ENCODE assay signal across 22 cellular contexts in genomic region chr21:42632336-42632751, GRCh38.
"Had no signal": no experiment of that assay in that cellular context is flagged by ENCODE, and none has a peak within 500 bp of the region (broad histone marks: within the 10 kb centered on the region; RNA-seq: fewer than 3 reads in every experiment).

No MANE protein-coding gene starts in this region.

- H3K4me1 ChIP-seq: colonic mucosa had no signal

- H3K27ac ChIP-seq: colonic mucosa, esophagus muscularis mucosa had no signal

- ATAC-seq: activated CD8-positive, alpha-beta memory T cell treated with anti-CD3 and anti-CD28 coated beads, Interleukin-2, amount 10 ng/mL, durations not matched to agents 7 days and 5 days; activated naive CD8-positive, alpha-beta T cell treated with anti-CD3 and anti-CD28 coated beads, Interleukin-2, amount 50 U/mL, for 24 hours; activated T-helper 17 cell treated with anti-CD3 and anti-CD28 coated beads, Interleukin-2, amount 50 U/mL, for 72 hours had no signal

- H3K27me3 Mint-ChIP-seq: activated naive CD4-positive, alpha-beta T cell treated with anti-CD3 and anti-CD28 coated beads, Interleukin-2, amount 10 ng/mL, durations not matched to agents 7 days and 5 days; activated naive CD8-positive, alpha-beta T cell treated with anti-CD3 and anti-CD28 coated beads, Interleukin-2, amount 50 U/mL, for 24 hours; activated T-helper 17 cell treated with anti-CD3 and anti-CD28 coated beads, Interleukin-2, amount 50 U/mL, for 72 hours; stimulated activated naive CD8-positive, alpha-beta T cell treated with anti-CD3 and anti-CD28 coated beads, Interleukin-15, Interleukin-2, amounts not matched to agents 100 ng/mL and 50 ng/mL, for 24 hours had no signal

- H3K27me3 ChIP-seq: colonic mucosa, esophagus muscularis mucosa had no signal

- DNase-seq: activated CD4-positive, alpha-beta memory T cell treated with anti-CD3 and anti-CD28 coated beads, Interleukin-2, amount 10 ng/mL, durations not matched to agents 7 days and 5 days; activated CD4-positive, alpha-beta T cell treated with anti-CD3 and anti-CD28 coated beads for 48 hours; activated CD4-positive, CD25-positive, alpha-beta regulatory T cell; activated CD8-positive, alpha-beta memory T cell treated with anti-CD3 and anti-CD28 coated beads, Interleukin-2, amount 10 ng/mL, durations not matched to agents 7 days and 5 days; activated naive CD8-positive, alpha-beta T cell treated with anti-CD3 and anti-CD28 coated beads, Interleukin-2, amount 50 U/mL, for 24 hours; anterior cingulate cortex; central memory CD4-positive, alpha-beta T cell; colonic mucosa; immature natural killer cell; midbrain; SK-N-SH; stimulated activated CD4-positive, alpha-beta T cell treated with anti-CD3 and anti-CD28 coated beads, Interleukin-15, amount 100 ng/mL, for 24 hours; stimulated activated CD4-positive, alpha-beta T cell treated with anti-CD3 and anti-CD28 coated beads, Interleukin-2, amount 100 ng/mL, for 48 hours; trophoblast cell had no signal

- H3K9me3 Mint-ChIP-seq: activated CD4-positive, alpha-beta memory T cell treated with anti-CD3 and anti-CD28 coated beads, Interleukin-2, amount 10 ng/mL, durations not matched to agents 7 days and 5 days; activated naive CD4-positive, alpha-beta T cell treated with anti-CD3 and anti-CD28 coated beads, Interleukin-2, amount 10 ng/mL, durations not matched to agents 7 days and 5 days; activated naive CD8-positive, alpha-beta T cell treated with anti-CD3 and anti-CD28 coated beads, Interleukin-2, amount 50 U/mL, for 24 hours; activated T-helper 17 cell treated with anti-CD3 and anti-CD28 coated beads, Interleukin-2, amount 50 U/mL, for 72 hours; immature natural killer cell; stimulated activated naive CD8-positive, alpha-beta T cell treated with anti-CD3 and anti-CD28 coated beads, Interleukin-15, Interleukin-2, amounts not matched to agents 100 ng/mL and 50 ng/mL, for 24 hours; T-helper 2 cell treated with Interferon-gamma antibody and Interleukin-4, amounts not matched to agents 5 μg/mL and 100 μg/mL, for 36 hours had no signal

- H3K4me3 Mint-ChIP-seq: activated CD4-positive, alpha-beta memory T cell treated with anti-CD3 and anti-CD28 coated beads, Interleukin-2, amount 10 ng/mL, durations not matched to agents 7 days and 5 days; activated CD8-positive, alpha-beta memory T cell treated with anti-CD3 and anti-CD28 coated beads, Interleukin-2, amount 10 ng/mL, durations not matched to agents 7 days and 5 days; activated naive CD4-positive, alpha-beta T cell treated with anti-CD3 and anti-CD28 coated beads, Interleukin-2, amount 10 ng/mL, durations not matched to agents 7 days and 5 days; activated naive CD8-positive, alpha-beta T cell treated with anti-CD3 and anti-CD28 coated beads, Interleukin-2, amount 50 U/mL, for 24 hours; activated T-helper 17 cell treated with anti-CD3 and anti-CD28 coated beads, Interleukin-2, amount 50 U/mL, for 72 hours; brain; immature natural killer cell; stimulated activated naive CD8-positive, alpha-beta T cell treated with anti-CD3 and anti-CD28 coated beads, Interleukin-15, Interleukin-2, amounts not matched to agents 100 ng/mL and 50 ng/mL, for 24 hours; T-helper 2 cell treated with Interferon-gamma antibody and Interleukin-4, amounts not matched to agents 5 μg/mL and 100 μg/mL, for 36 hours had no signal

- H3K4me1 Mint-ChIP-seq: activated CD4-positive, alpha-beta memory T cell treated with anti-CD3 and anti-CD28 coated beads, Interleukin-2, amount 10 ng/mL, durations not matched to agents 7 days and 5 days; activated CD8-positive, alpha-beta memory T cell treated with anti-CD3 and anti-CD28 coated beads, Interleukin-2, amount 10 ng/mL, durations not matched to agents 7 days and 5 days; activated naive CD4-positive, alpha-beta T cell treated with anti-CD3 and anti-CD28 coated beads, Interleukin-2, amount 10 ng/mL, durations not matched to agents 7 days and 5 days; activated T-helper 17 cell treated with anti-CD3 and anti-CD28 coated beads, Interleukin-2, amount 50 U/mL, for 72 hours; immature natural killer cell had no signal

- H3K9ac ChIP-seq: SK-N-SH had no signal

- H3K27ac Mint-ChIP-seq: activated CD4-positive, alpha-beta memory T cell treated with anti-CD3 and anti-CD28 coated beads, Interleukin-2, amount 10 ng/mL, durations not matched to agents 7 days and 5 days; activated CD8-positive, alpha-beta memory T cell treated with anti-CD3 and anti-CD28 coated beads, Interleukin-2, amount 10 ng/mL, durations not matched to agents 7 days and 5 days; activated naive CD4-positive, alpha-beta T cell treated with anti-CD3 and anti-CD28 coated beads, Interleukin-2, amount 10 ng/mL, durations not matched to agents 7 days and 5 days; activated naive CD8-positive, alpha-beta T cell treated with anti-CD3 and anti-CD28 coated beads, Interleukin-2, amount 50 U/mL, for 24 hours; activated T-helper 17 cell treated with anti-CD3 and anti-CD28 coated beads, Interleukin-2, amount 50 U/mL, for 72 hours; brain; immature natural killer cell; progenitor cell of endocrine pancreas; stimulated activated naive CD8-positive, alpha-beta T cell treated with anti-CD3 and anti-CD28 coated beads, Interleukin-15, Interleukin-2, amounts not matched to agents 100 ng/mL and 50 ng/mL, for 24 hours; T-helper 2 cell treated with Interferon-gamma antibody and Interleukin-4, amounts not matched to agents 5 μg/mL and 100 μg/mL, for 36 hours had no signal

- H3K4me3 ChIP-seq: colonic mucosa, esophagus muscularis mucosa, lung had no signal

- H3K36me3 Mint-ChIP-seq: activated CD8-positive, alpha-beta memory T cell treated with anti-CD3 and anti-CD28 coated beads, Interleukin-2, amount 10 ng/mL, durations not matched to agents 7 days and 5 days; activated naive CD4-positive, alpha-beta T cell treated with anti-CD3 and anti-CD28 coated beads, Interleukin-2, amount 10 ng/mL, durations not matched to agents 7 days and 5 days; brain; immature natural killer cell had no signal

- H3K36me3 ChIP-seq: colonic mucosa, esophagus muscularis mucosa had no signal

- H3K9me3 ChIP-seq: colonic mucosa, esophagus muscularis mucosa, SK-N-SH had no signal
